ENCODE assay signal across 13 cellular contexts in genomic region chr5:179124853-179125788, GRCh38.
"Had no signal": no experiment of that assay in that cellular context is flagged by ENCODE, and none has a peak within 500 bp of the region (broad histone marks: within the 10 kb centered on the region; RNA-seq: fewer than 3 reads in every experiment).

No MANE protein-coding gene starts in this region.

- H3K27ac ChIP-seq: neural progenitor cell, parathyroid adenoma, tibial artery had no signal

- H3K4me2 ChIP-seq: neural progenitor cell had no signal

- DNase-seq: activated B cell treated with CpG ODN at 0.5 μM for 24 hours; activated CD4-positive, alpha-beta T cell treated with anti-CD3 and anti-CD28 coated beads, Interleukin-2, amount 10 ng/mL, durations not matched to agents 24 days and 14 days; activated naive CD4-positive, alpha-beta T cell; activated naive CD8-positive, alpha-beta T cell treated with anti-CD3 and anti-CD28 coated beads, Interleukin-2, amount 10 ng/mL, durations not matched to agents 7 days and 5 days; activated T-cell treated with anti-CD3 and anti-CD28 coated beads, Interleukin-2, amount 50 U/mL, for 4 hours; effector CD8-positive, alpha-beta T cell; foreskin fibroblast; stimulated activated CD4-positive, alpha-beta T cell treated with anti-CD3 and anti-CD28 coated beads, Interleukin-2, amount 100 ng/mL, for 48 hours had no signal

- H2AFZ ChIP-seq: neural progenitor cell, parathyroid adenoma had no signal

- H3K79me2 ChIP-seq: parathyroid adenoma had no signal

- H3K36me3 ChIP-seq: neural progenitor cell had no signal

- H3K4me1 ChIP-seq: neural progenitor cell, parathyroid adenoma, tibial artery had no signal

- H3K27me3 ChIP-seq: neural progenitor cell, tibial artery had no signal

- H3K4me3 ChIP-seq: lung, neural progenitor cell, tibial artery had no signal

- H3K9ac ChIP-seq: neural progenitor cell, parathyroid adenoma had no signal

- ATAC-seq: activated T-cell treated with anti-CD3 and anti-CD28 coated beads, Interleukin-2, amount 50 U/mL, for 4 hours; stimulated activated memory B cell treated with anti-CD40 and anti-IgM and Interleukin-4, amounts not matched to agents 10 μg/mL and 1 μg/mL and 100 μg/mL, for 72 hours had no signal
